21 cellular contexts compared by ENCODE assay signal in genomic region chr14:45271858-45272537, GRCh38.
"Had no signal": no experiment of that assay in that cellular context is flagged by ENCODE, and none has a peak within 500 bp of the region (broad histone marks: within the 10 kb centered on the region; RNA-seq: fewer than 3 reads in every experiment).

No MANE protein-coding gene starts in this region.

- H3K4me1 ChIP-seq: SJSA1 had no signal

- DNase-seq: KBM-7, MV-4-11, NCI-H1048, NCI-H1105, NCI-H1417, NCI-H1436 treated with DMSO at 0.1 percent for 48 hours, NCI-H1694, NCI-H187 treated with DMSO at 0.1 percent for 48 hours, NCI-H2081, NCI-H2107, NCI-H2227 treated with DMSO at 0.1 percent for 48 hours, NCI-H524, NCI-H526 treated with DMSO at 0.1 percent for 48 hours, NCI-H748 treated with DMSO at 0.1 percent for 48 hours, Right ventricle myocardium superior, RPMI8226, SIG-M5 had no signal

- H3K9me3 ChIP-seq: SJSA1 had no signal

- H3K4me1 Mint-ChIP-seq: IgD-negative memory B cell had no signal

- H3K27me3 ChIP-seq: SJSA1 had no signal

- H3K36me3 Mint-ChIP-seq: IgD-negative memory B cell had no signal

- H3K4me3 ChIP-seq: SJSA1, SK-N-MC had no signal

- H3K27ac ChIP-seq: SJSA1, SK-N-MC had no signal

- H3K4me3 Mint-ChIP-seq: IgD-negative memory B cell had no signal

- H3K9me3 Mint-ChIP-seq: IgD-negative memory B cell had no signal

- H3K27ac Mint-ChIP-seq: IgD-negative memory B cell had no signal

- FAIRE-seq: RCC 7860 had no signal

- H3K36me3 ChIP-seq: SJSA1 had no signal
